ENCODE assay signal across 8 cellular contexts in the genomic region with DNA sequence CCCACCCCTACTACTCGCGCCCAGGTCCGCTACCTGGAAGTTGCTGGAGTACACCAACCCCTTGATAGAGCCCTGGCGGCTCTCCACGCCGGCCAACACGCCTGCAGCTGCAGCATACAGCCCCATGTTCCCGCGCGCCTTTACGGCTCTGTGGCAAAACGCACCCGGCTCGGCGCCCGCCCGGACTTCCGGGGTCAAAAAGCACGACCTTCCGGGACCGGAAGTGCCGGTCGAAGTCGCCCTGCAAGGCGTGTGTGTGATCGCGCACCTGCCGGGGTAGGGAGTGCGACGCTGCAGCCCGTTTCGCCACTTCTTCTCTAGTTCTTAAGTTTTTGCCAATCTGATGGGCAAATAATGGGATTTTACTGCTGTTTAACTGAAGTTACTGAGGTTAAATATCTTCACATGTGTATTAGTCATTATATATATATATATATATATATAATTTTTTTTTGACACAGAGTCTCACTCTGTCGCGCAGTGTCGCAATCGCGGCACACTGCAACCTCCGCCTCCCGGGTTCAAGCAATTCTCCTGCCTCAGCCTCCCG. TPM values are rescaled to one million over a fixed set of nuclear protein-coding genes. Genes with fewer than 3 reads are reported as not detected.
DNase-seq lines count a peak whose midpoint lies in the region; ATAC-seq and TF ChIP-seq lines count a peak whose summit lies in the region.

A gene (minus strand): TSS at position 162 of the 550 bp plus-strand sequence. CDS start 36 bp downstream, at position 126.

- no peaks in the 10 kb centered on the region for H3K9me3 ChIP-seq in Caco-2
- no peaks in the 10 kb centered on the region for H3K9me3 ChIP-seq in HUES48 (ENCODE audit: control insufficient read depth, insufficient read depth, low read length)
- H3K9me3 ChIP-seq in PC-3 (ENCODE audit: low read length) = no peaks in the 10 kb centered on the region
- H3K9me3 ChIP-seq in esophagus squamous epithelium = no peaks in the 10 kb centered on the region

- intact Hi-C loops in Caco-2 (cut with micrococcal nuclease; ENCODE audit: unreplicated experiment) (no loop called here), PC-3 (cut with micrococcal nuclease) (no loop called here), esophagus squamous epithelium (cut with DNase I) (no loop called here)

- DNase-seq in Caco-2 (peak; percentile 93 to 96), PC-3 (peak; percentile 75), activated T-cell treated with anti-CD3 and anti-CD28 coated beads for 48 hours (ENCODE audit: low read depth) (peak; percentile 88), esophagus squamous epithelium (lab: John Stamatoyannopoulos, UW) (peak; percentile 33), myocyte (ENCODE audit: low read depth) (peak; percentile 89)
- peak; percentile 83 to 85 for DNase-seq in stimulated activated CD8-positive, alpha-beta memory T cell treated with anti-CD3 and anti-CD28 coated beads, Interleukin-7, amount 100 ng/mL, for 48 hours (ENCODE audit: extremely low read depth in 1 of 2, low read depth in 1 of 2)

- 22 to 28% methylated on average over 19 to 20 of the region's 40 CpGs for WGBS in esophagus squamous epithelium, 2 donors

- peak; percentile 85 for ATAC-seq in GM21381 (IDR thresholded peaks at IDR 0.05; ENCODE audit: unreplicated experiment)
- peak; percentile 90 for ATAC-seq in PC-3

- peak within 1 kb of the TSS; percentile 91 for H3K4me2 ChIP-seq in PC-3 (ENCODE audit: low read length)

- H3K36me3 Mint-ChIP-seq in Caco-2 (ENCODE audit: insufficient read depth, unreplicated experiment) = peaks cover 54% of the 10 kb centered on the region

- BruUV-seq in Caco-2 (replicated peaks; lab: Mats Ljungman, UMichigan) = no TSS peak
- no TSS peak for BruUV-seq in PC-3 (replicated peaks; lab: Mats Ljungman, UMichigan)

- POLR2A ChIA-PET in Caco-2 (lab: Charles Lee) (interaction anchor here (1.3 kb wide), 1 partner anchor 143 kb away, joined by 3 read pairs; no protein-coding TSS in a partner anchor), PC-3 (lab: Charles Lee; ENCODE audit: unreplicated experiment) (interaction anchor here (0.5 kb wide), 1 partner anchor 10 kb away, joined by 4 read pairs; no protein-coding TSS in a partner anchor)

- peak within 1 kb of the TSS; percentile 75 for H2AFZ ChIP-seq in PC-3 (ENCODE audit: low read length)

- peaks cover 19% of the 10 kb centered on the region for H3K4me1 Mint-ChIP-seq in Caco-2 (ENCODE audit: low read depth, unreplicated experiment)

- H3K4me3 Mint-ChIP-seq in Caco-2 (ENCODE audit: unreplicated experiment) = peak within 1 kb of the TSS; percentile 87

- TF ChIP-seq POLR2A in esophagus squamous epithelium (IDR thresholded peaks at IDR 0.05) = peak in 2 of 4 donors; percentile 43 to 48

- peaks cover 32% of the 10 kb centered on the region for H3K79me2 ChIP-seq in PC-3 (ENCODE audit: low read length)

- H3K36me3 ChIP-seq in Caco-2 (ENCODE audit: control insufficient read depth, insufficient read depth, low read length) (no peaks in the 10 kb centered on the region), HUES48 (ENCODE audit: control insufficient read depth, insufficient read depth, low read length) (peaks cover 30% of the 10 kb centered on the region), PC-3 (ENCODE audit: low read depth, low read length) (no peaks in the 10 kb centered on the region; the same call in 1 of the 2 replicates), esophagus squamous epithelium (peaks cover 6 to 34% (median 11%) of the 10 kb centered on the region in 3 donors)

- H3K9me3 Mint-ChIP-seq in Caco-2 (ENCODE audit: unreplicated experiment) = no peaks in the 10 kb centered on the region

- no peaks in the 10 kb centered on the region for H4K20me1 ChIP-seq in PC-3 (ENCODE audit: low read length)

- CTCF ChIA-PET in Caco-2 (lab: Charles Lee) (no interaction called here), PC-3 (lab: Charles Lee) (no interaction called here)

- TF ChIP-seq CTCF in Caco-2 (IDR thresholded peaks at IDR 0.05; ENCODE audit: insufficient read depth in 1 of 2, low read depth in 1 of 2, low read length in 1 of 2, severe bottlenecking in 1 of 2, unreplicated experiment in 1 of 2) = no peak
- TF ChIP-seq CTCF in PC-3 (conservative IDR thresholded peaks at IDR 0.05; ENCODE audit: low read depth, low read length) = no peak
- TF ChIP-seq CTCF in esophagus squamous epithelium (IDR thresholded peaks at IDR 0.05) = no peak

- no peaks in the 10 kb centered on the region for H3F3A ChIP-seq in PC-3 (ENCODE audit: low read length, unreplicated experiment)

- H3K9ac ChIP-seq in HUES48 (ENCODE audit: low read depth, low read length) (peak within 1 kb of the TSS; percentile 58), PC-3 (ENCODE audit: low read length) (peak within 1 kb of the TSS; percentile 81)

- H3K27me3 Mint-ChIP-seq in Caco-2 (ENCODE audit: insufficient read depth, unreplicated experiment) = no peaks in the 10 kb centered on the region

- H3K27me3 ChIP-seq in Caco-2 (replicated peaks; ENCODE audit: control insufficient read depth, insufficient read depth, low read length) = no peaks in the 10 kb centered on the region
- no peaks in the 10 kb centered on the region for H3K27me3 ChIP-seq in HUES48 (ENCODE audit: control insufficient read depth, insufficient read depth, low read length)
- no peaks in the 10 kb centered on the region for H3K27me3 ChIP-seq in PC-3 (ENCODE audit: low read length)
- H3K27me3 ChIP-seq in esophagus squamous epithelium = no peaks in the 10 kb centered on the region

- peak within 1 kb of the TSS; percentile 90 for H3K4me3 ChIP-seq in Caco-2 (ENCODE audit: low read depth, low read length)
- H3K4me3 ChIP-seq in HUES48 (ENCODE audit: low read depth, low read length) = peak within 1 kb of the TSS; percentile 93
- peak within 1 kb of the TSS; percentile 86 for H3K4me3 ChIP-seq in PC-3 (ENCODE audit: low read length)
- peak within 1 kb of the TSS; percentile 83 to 91 (median 86) for H3K4me3 ChIP-seq in esophagus squamous epithelium

- peak within 1 kb of the TSS; percentile 45 for H3K27ac ChIP-seq in HUES48 (ENCODE audit: low read depth, low read length)
- no peak within 1 kb of the TSS; the same call in 1 of the 2 replicates for H3K27ac ChIP-seq in PC-3 (ENCODE audit: low read length)
- peak within 1 kb of the TSS; percentile 73 to 79 (median 76) for H3K27ac ChIP-seq in esophagus squamous epithelium

- H3K27ac Mint-ChIP-seq in Caco-2 (ENCODE audit: unreplicated experiment) = peak within 1 kb of the TSS; percentile 95

- H3K4me1 ChIP-seq in Caco-2 (no peaks in the 10 kb centered on the region), HUES48 (ENCODE audit: control insufficient read depth, insufficient read depth, low read length) (peaks cover 3% of the 10 kb centered on the region; the same call in 1 of the 2 replicates), PC-3 (ENCODE audit: insufficient read depth, low read length) (peaks cover 11% of the 10 kb centered on the region; the same call in 1 of the 2 replicates), esophagus squamous epithelium (peaks cover 5 to 23% (median 14%) of the 10 kb centered on the region in 3 donors)

- no peaks in the 10 kb centered on the region for H3K9me2 ChIP-seq in PC-3 (replicated peaks; ENCODE audit: low read length)

RNA-seq across cellular contexts. Expression of the gene that starts here (rescaled TPM):
- total RNA-seq in Caco-2 (2022) (71.8 and 73.4 TPM in 2 replicates), PC-3 (2014; rRNA removed) (36.0 and 51.6 TPM in 2 replicates), esophagus squamous epithelium (10 to 100 TPM; 14.9 to 27.3 (median 21.1) TPM), myocyte (36.5 and 46.3 TPM in 2 replicates)
- polyA plus RNA-seq in myocyte (2012) = 24.0 TPM

Comparison
In these comparisons a context has a peak if more than half of its experiments do, and no peak if none do; other contexts are left out.
1. DNase-seq: peak in every context shown above with its lines; median percentile 94 in Caco-2; 89 in myocyte; 88 in activated T-cell treated with anti-CD3 and anti-CD28 coated beads for 48 hours; 84 in stimulated activated CD8-positive, alpha-beta memory T cell treated with anti-CD3 and anti-CD28 coated beads, Interleukin-7, amount 100 ng/mL, for 48 hours; 75 in PC-3; 33 in esophagus squamous epithelium.